Comparison of ENCODE assay signal across 1 cellular context in genomic region chr11:67504950-67505561, GRCh38.
TF ChIP-seq lines count a peak whose summit lies in the region.

PITPNM1 (minus strand) TSS chr11:67505363; CDS start chr11:67504180, 1,183 bp downstream.

TF ChIP-seq in K562, 482 proteins besides CTCF, POLR2A, EP300 and RAD21 (continued from another document and continues in another):
- TF ChIP-seq ZNF395 (CRISPR knock-in tag; IDR thresholded peaks at IDR 0.05) (0 out of 2 replicates have a peak, but pooled peaks have one; percentile 55), HDAC1 (IDR thresholded peaks at IDR 0.05) (peak in 1 of 2 experiments; percentile 8; a peak in 1 of 4 replicates), POU5F1 (IDR thresholded peaks at IDR 0.05; ENCODE audit: borderline replicate concordance, low read depth, low read length, partially characterized antibody) (no peak), NR3C1 (CRISPR knock-in tag; IDR thresholded peaks at IDR 0.05) (peak; percentile 22; the same call in 1 of the 2 replicates), MTF1 (CRISPR knock-in tag; IDR thresholded peaks at IDR 0.05; ENCODE audit: borderline replicate concordance) (no peak), HMGXB4 (CRISPR knock-in tag; IDR thresholded peaks at IDR 0.05) (0 out of 2 replicates have a peak, but pooled peaks have one; percentile 46), BRD4 (IDR thresholded peaks at IDR 0.05) (no peak), ZFP1 (CRISPR knock-in tag; IDR thresholded peaks at IDR 0.05) (no peak), GABPA (tag; conservative IDR thresholded peaks at IDR 0.05; ENCODE audit: low read depth) (peak; percentile 49), DLX4 (CRISPR knock-in tag; IDR thresholded peaks at IDR 0.05) (no peak), SLC30A9 (CRISPR knock-in tag; IDR thresholded peaks at IDR 0.05) (no peak), PTTG1 (tag; IDR thresholded peaks at IDR 0.05; ENCODE audit: low read depth) (no peak), ZNF408 (CRISPR knock-in tag; IDR thresholded peaks at IDR 0.05; ENCODE audit: low read depth) (no peak), GABPB1 (CRISPR knock-in tag; IDR thresholded peaks at IDR 0.05) (0 out of 2 replicates have a peak, but pooled peaks have one; percentile 27), HDAC6 (IDR thresholded peaks at IDR 0.05; ENCODE audit: low read depth, low read length) (no peak), GTF2F1 (IDR thresholded peaks at IDR 0.05; ENCODE audit: low read depth, low read length) (no peak), SIN3B (IDR thresholded peaks at IDR 0.05; ENCODE audit: low read depth) (peak; percentile 74), ZNF133 (CRISPR knock-in tag; IDR thresholded peaks at IDR 0.05) (no peak), ZFX (CRISPR knock-in tag; IDR thresholded peaks at IDR 0.05) (no peak; the same call in 1 of the 2 replicates), HSF4 (CRISPR knock-in tag; IDR thresholded peaks at IDR 0.05; ENCODE audit: borderline replicate concordance) (no peak), ZNF518B (CRISPR knock-in tag; IDR thresholded peaks at IDR 0.05) (no peak), ZNF75A (CRISPR knock-in tag; IDR thresholded peaks at IDR 0.05) (no peak), MTA2 (IDR thresholded peaks at IDR 0.05; ENCODE audit: low read depth) (no peak), GATAD2B (IDR thresholded peaks at IDR 0.05; ENCODE audit: borderline replicate concordance) (no peak; the same call in 1 of the 2 replicates), KDM2B (CRISPR knock-in tag; IDR thresholded peaks at IDR 0.05) (no peak), HBP1 (CRISPR knock-in tag; IDR thresholded peaks at IDR 0.05) (no peak), BRF2 (IDR thresholded peaks at IDR 0.05; ENCODE audit: borderline replicate concordance, insufficient read depth, insufficient read length) (no peak), MTA3 (IDR thresholded peaks at IDR 0.05; ENCODE audit: borderline replicate concordance) (no peak), CREM (IDR thresholded peaks at IDR 0.05; ENCODE audit: low read depth) (peak; percentile 82), PHB (CRISPR knock-in tag; IDR thresholded peaks at IDR 0.05) (no peak), ZNF174 (CRISPR knock-in tag; IDR thresholded peaks at IDR 0.05) (no peak), E2F6 (IDR thresholded peaks at IDR 0.05; ENCODE audit: borderline replicate concordance in 1 of 2, extremely low read depth in 1 of 2, insufficient read depth in 1 of 2, insufficient read length in 1 of 2, low read depth in 1 of 2, low read length in 1 of 2, poor library complexity in 1 of 2, severe bottlenecking in 1 of 2) (peak; percentile 24 to 71), NONO (IDR thresholded peaks at IDR 0.05; ENCODE audit: low read depth in 2 of 2, low read length in 1 of 2) (peak in 1 of 2 experiments; percentile 18; a peak in 1 of 4 replicates), ZNF551 (CRISPR knock-in tag; IDR thresholded peaks at IDR 0.05) (no peak), HNRNPH1 (optimal IDR thresholded peaks at IDR 0.05; ENCODE audit: low read depth, low read length) (no peak), ZNF586 (CRISPR knock-in tag; conservative IDR thresholded peaks at IDR 0.05) (no peak), CC2D1A (IDR thresholded peaks at IDR 0.05) (no peak), ESRRA (IDR thresholded peaks at IDR 0.05; ENCODE audit: borderline replicate concordance, low read depth) (no peak), ZNF407 (IDR thresholded peaks at IDR 0.05; ENCODE audit: low read depth) (no peak), POLR2G (IDR thresholded peaks at IDR 0.05; ENCODE audit: low read depth, low read length) (peak; percentile 68), VEZF1 (CRISPR knock-in tag; IDR thresholded peaks at IDR 0.05) (peak; percentile 92)
